ENCODE assay signal across 26 cellular contexts in the genomic region with DNA sequence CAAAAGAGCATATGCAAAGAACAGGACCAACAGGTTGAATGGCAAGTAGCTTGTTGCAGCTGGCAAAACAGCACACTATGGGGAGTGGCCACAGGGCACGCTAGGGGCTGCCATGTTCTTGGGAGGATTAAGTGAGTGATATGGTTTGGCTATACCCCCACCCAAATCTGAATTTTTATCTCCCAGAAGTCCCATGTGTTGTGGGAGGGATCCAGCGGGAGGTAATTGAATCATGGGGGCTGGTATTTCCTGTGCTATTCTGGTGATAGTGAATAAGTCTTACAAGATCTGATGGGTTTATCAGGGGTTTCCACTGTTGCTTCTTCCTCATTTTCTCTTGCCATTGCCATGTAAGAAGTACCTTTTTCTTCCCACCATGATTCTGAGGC.
"Had no signal": no experiment of that assay in that cellular context is flagged by ENCODE, and none has a peak within 500 bp of the region (broad histone marks: within the 10 kb centered on the region; RNA-seq: fewer than 3 reads in every experiment).

No MANE protein-coding gene starts in this region.

- DNase-seq: hypothalamus; islet precursor cell; left ventricle myocardium inferior; midbrain; mucosa of descending colon; naive thymus-derived CD4-positive, alpha-beta T cell; nucleus accumbens; pancreas; posterior cingulate gyrus; retina; right cardiac atrium; stimulated activated CD4-positive, alpha-beta T cell treated with anti-CD3 and anti-CD28 coated beads, Interleukin-12 subunit alpha, Interleukin-12 subunit beta, amount 100 ng/mL, for 4 hours; stimulated activated CD4-positive, alpha-beta T cell treated with anti-CD3 and anti-CD28 coated beads, Interleukin-15, amount 100 ng/mL, for 24 hours; stimulated activated CD4-positive, alpha-beta T cell treated with anti-CD3 and anti-CD28 coated beads, Interleukin-2, amount 100 ng/mL, for 24 hours; stimulated activated CD4-positive, alpha-beta T cell treated with anti-CD3 and anti-CD28 coated beads, Interleukin-4, amount 100 ng/mL, for 1 hour; stimulated activated naive B cell treated with anti-CD40 and anti-IgM and Interleukin-4, amounts not matched to agents 10 μg/mL and 1 μg/mL and 100 μg/mL, for 72 hours; stimulated activated naive CD8-positive, alpha-beta T cell treated with anti-CD3 and anti-CD28 coated beads, Interleukin-15, Interleukin-2, amounts not matched to agents 100 U/mL and 50 U/mL, for 24 hours; stomach; testis; thyroid gland; transverse colon; upper lobe of left lung had no signal

- H3K4me3 ChIP-seq: left ventricle myocardium inferior, lung, mucosa of descending colon, pancreas, prostate gland, skin epidermis, stomach, testis, thyroid gland, transverse colon, upper lobe of left lung, vagina had no signal
